Comparison of ENCODE assay signal across 8 cellular contexts in genomic region chrX:101932249-101932570, GRCh38. TPM values are rescaled to one million over a fixed set of nuclear protein-coding genes. Genes with fewer than 3 reads are reported as not detected.
DNase-seq lines count a peak whose midpoint lies in the region; TF ChIP-seq lines count a peak whose summit lies in the region.

No MANE protein-coding gene starts in this region.

- peaks cover 40% of the 10 kb centered on the region for H3K9me3 Mint-ChIP-seq in nephron progenitor cell

- H3K4me1 Mint-ChIP-seq in nephron progenitor cell: peaks cover 7% of the 10 kb centered on the region

- H3K27me3 ChIP-seq in AG04450 (ENCODE audit: control insufficient read depth, insufficient read depth, low read length): no peaks in the 10 kb centered on the region
- H3K27me3 ChIP-seq in HUES48 (ENCODE audit: control insufficient read depth, insufficient read depth, low read length): peaks cover 10% of the 10 kb centered on the region
- no peaks in the 10 kb centered on the region for H3K27me3 ChIP-seq in brain microvascular endothelial cell (replicated peaks)

- no peak for DNase-seq in AG04450 (ENCODE audit: low read depth, low spot score)
- DNase-seq in brain microvascular endothelial cell: no peak
- DNase-seq in nephron progenitor cell: no peak
- no peak for DNase-seq in hippocampal formation (lab: John Stamatoyannopoulos, UW)
- no peak for DNase-seq in G401 (ENCODE audit: low spot score)
- no peak for DNase-seq in GM19240 (ENCODE audit: insufficient read length, low spot score)
- no peak for DNase-seq in DMS53 (lab: John Stamatoyannopoulos, UW)

- no peaks in the 10 kb centered on the region for H3K36me3 ChIP-seq in HUES48 (ENCODE audit: control insufficient read depth, insufficient read depth, low read length)
- H3K36me3 ChIP-seq in brain microvascular endothelial cell (replicated peaks): no peaks in the 10 kb centered on the region

- no peak for TF ChIP-seq CTCF in AG04450 (IDR thresholded peaks at IDR 0.05; ENCODE audit: low read depth, low read length)
- no peak for TF ChIP-seq CTCF in brain microvascular endothelial cell (IDR thresholded peaks at IDR 0.05; ENCODE audit: low read depth, low read length, missing control alignments)
- no peak for TF ChIP-seq CTCF in nephron progenitor cell (IDR thresholded peaks at IDR 0.05)

- peak overlapping the region; percentile 47 for H3K4me3 ChIP-seq in AG04450 (ENCODE audit: low read depth, low read length)
- no peak overlapping the region for H3K4me3 ChIP-seq in HUES48 (ENCODE audit: low read depth, low read length)
- peak overlapping the region; percentile 45 for H3K4me3 ChIP-seq in brain microvascular endothelial cell (ENCODE audit: low read depth, low read length)

- H3K4me1 ChIP-seq in HUES48 (ENCODE audit: control insufficient read depth, insufficient read depth, low read length): peaks cover 6% of the 10 kb centered on the region; the same call in 1 of the 2 replicates

- H3K4me3 Mint-ChIP-seq in nephron progenitor cell: peak overlapping the region; percentile 81

- in situ Hi-C loops in brain microvascular endothelial cell (cut with HindIII; ENCODE audit: low pct_ligation_motif_present, low sequenced_read_pairs): no loop called here
- in situ Hi-C loops in G401 (cut with HindIII; ENCODE audit: low sequenced_read_pairs): no loop called here

- peak overlapping the region; percentile 64 for H3K27ac Mint-ChIP-seq in nephron progenitor cell

- no peaks in the 10 kb centered on the region for H3K27me3 Mint-ChIP-seq in nephron progenitor cell (ENCODE audit: low read depth, poor library complexity)

- no peak overlapping the region for H3K27ac ChIP-seq in AG04450 (ENCODE audit: low read depth, low read length)
- H3K27ac ChIP-seq in HUES48 (ENCODE audit: low read depth, low read length): peak overlapping the region; percentile 95
- H3K27ac ChIP-seq in brain microvascular endothelial cell: no peak overlapping the region

- CTCF ChIA-PET in AG04450 (lab: Charles Lee): no interaction called here

- POLR2A ChIA-PET in AG04450 (lab: Yijun Ruan, JAX): no interaction called here

- H3K9me3 ChIP-seq in AG04450 (ENCODE audit: control insufficient read depth, insufficient read depth, low read length): no peaks in the 10 kb centered on the region
- peaks cover 27% of the 10 kb centered on the region for H3K9me3 ChIP-seq in HUES48 (ENCODE audit: control insufficient read depth, insufficient read depth, low read length)

- peaks cover 5% of the 10 kb centered on the region for H3K36me3 Mint-ChIP-seq in nephron progenitor cell (ENCODE audit: low read depth)

- no peak overlapping the region for H3K9ac ChIP-seq in HUES48 (ENCODE audit: low read depth, low read length)

RNA-seq across cellular contexts. Expression of gene ZMAT1, which starts 0.4 kb away (rescaled TPM):
- not detected in 2 replicates for polyA plus RNA-seq in AG04450 (2011; rRNA removed)
- polyA minus RNA-seq in AG04450 (2011; rRNA and poly(A)+ RNA removed): not detected in 2 replicates
- 0.68 and 1.6 TPM in 2 replicates for total RNA-seq in G401 (2014; rRNA removed; shearing (Covaris generic))
